17 cellular contexts compared by ENCODE assay signal in genomic region chr17:728911-729310, GRCh38. TPM values are rescaled to one million over a fixed set of nuclear protein-coding genes. Genes with fewer than 3 reads are reported as not detected.
DNase-seq lines count a peak whose midpoint lies in the region; ATAC-seq and TF ChIP-seq lines count a peak whose summit lies in the region.
"Had no signal": no experiment of that assay in that cellular context is flagged by ENCODE, and none has a peak within 500 bp of the region (broad histone marks: within the 10 kb centered on the region; RNA-seq: fewer than 3 reads in every experiment).

No MANE protein-coding gene starts in this region.

- H2AFZ ChIP-seq in hepatocyte (no peak overlapping the region), smooth muscle cell (ENCODE audit: low read depth) (no peak overlapping the region), GM23248 (no peak overlapping the region)

- peaks cover 23% of the 10 kb centered on the region for H3K36me3 Mint-ChIP-seq in Calu3 (ENCODE audit: insufficient read depth, unreplicated experiment)

- H3K79me2 ChIP-seq in hepatocyte: peaks cover 5% of the 10 kb centered on the region
- H3K79me2 ChIP-seq in smooth muscle cell (ENCODE audit: low read depth): peaks cover 5% of the 10 kb centered on the region
- H3K79me2 ChIP-seq in GM23248 (ENCODE audit: insufficient read depth): peaks cover 18% of the 10 kb centered on the region

- no peak overlapping the region for H3K4me3 Mint-ChIP-seq in Calu3 (ENCODE audit: low read depth, unreplicated experiment)

- H3K36me3 ChIP-seq in RWPE2 (ENCODE audit: low read depth) (peaks cover 4% of the 10 kb centered on the region), hepatocyte (replicated peaks; ENCODE audit: insufficient read depth, low read depth) (no peaks in the 10 kb centered on the region), smooth muscle cell (ENCODE audit: low read depth) (no peaks in the 10 kb centered on the region), GM23248 (ENCODE audit: low read depth) (no peaks in the 10 kb centered on the region)

- H3K4me2 ChIP-seq in hepatocyte (no peak overlapping the region), smooth muscle cell (no peak overlapping the region), GM23248 (ENCODE audit: unreplicated experiment) (no peak overlapping the region)

- CTCF ChIA-PET in Calu3 (lab: Charles Lee): no interaction called here

- H3K4me1 ChIP-seq in RWPE2 (ENCODE audit: insufficient read depth, poor library complexity, severe bottlenecking): peaks cover 23% of the 10 kb centered on the region
- H3K4me1 ChIP-seq in hepatocyte (ENCODE audit: insufficient read depth): peaks cover 17% of the 10 kb centered on the region
- peaks cover 10% of the 10 kb centered on the region for H3K4me1 ChIP-seq in smooth muscle cell (ENCODE audit: low read depth)
- H3K4me1 ChIP-seq in GM23248 (ENCODE audit: insufficient read depth): peaks cover 6% of the 10 kb centered on the region

- H3K4me3 ChIP-seq in RWPE2 (ENCODE audit: severe bottlenecking) (no peak overlapping the region), hepatocyte (no peak overlapping the region), smooth muscle cell (no peak overlapping the region), GM23248 (no peak overlapping the region)
- H3K4me3 ChIP-seq: BLaER1 treated with 17β-estradiol and CSF1 and Interleukin-3, amounts not matched to agents 10 nM and 100 nM had no signal

- TF ChIP-seq CTCF in RWPE2 (IDR thresholded peaks at IDR 0.05; ENCODE audit: poor library complexity, severe bottlenecking) (no peak), hepatocyte (IDR thresholded peaks at IDR 0.05; ENCODE audit: poor library complexity) (no peak), smooth muscle cell (IDR thresholded peaks at IDR 0.05; ENCODE audit: borderline replicate concordance, insufficient read depth, poor library complexity, severe bottlenecking) (no peak), Calu3 (IDR thresholded peaks at IDR 0.05; ENCODE audit: unreplicated experiment) (no peak)

- BruUV-seq in Calu3 (replicated peaks; lab: Mats Ljungman, UMichigan): no TSS peak

- peaks cover 14% of the 10 kb centered on the region for H3K4me1 Mint-ChIP-seq in Calu3 (ENCODE audit: low read depth, unreplicated experiment)

- no peak overlapping the region for H3K27ac Mint-ChIP-seq in Calu3 (ENCODE audit: unreplicated experiment)
- H3K27ac Mint-ChIP-seq: IgD-negative memory B cell had no signal

- H3K27me3 ChIP-seq in RWPE2 (ENCODE audit: insufficient read depth, poor library complexity, severe bottlenecking): no peaks in the 10 kb centered on the region
- H3K27me3 ChIP-seq in hepatocyte: no peaks in the 10 kb centered on the region
- no peaks in the 10 kb centered on the region for H3K27me3 ChIP-seq in smooth muscle cell (ENCODE audit: low read depth)
- H3K27me3 ChIP-seq in GM23248 (replicated peaks; ENCODE audit: insufficient read depth): no peaks in the 10 kb centered on the region
- H3K27me3 ChIP-seq: BLaER1 treated with 17β-estradiol and CSF1 and Interleukin-3, amounts not matched to agents 10 nM and 100 nM had no signal

- ATAC-seq in RWPE2 (ENCODE audit: low read depth): peak; percentile 78

- H3K27ac ChIP-seq in RWPE2 (ENCODE audit: poor library complexity, severe bottlenecking): peak overlapping the region; percentile 71
- no peak overlapping the region for H3K27ac ChIP-seq in hepatocyte
- peak overlapping the region; percentile 81 for H3K27ac ChIP-seq in smooth muscle cell (ENCODE audit: low read depth)
- H3K27ac ChIP-seq in GM23248: no peak overlapping the region
- H3K27ac ChIP-seq: 22Rv1; BLaER1 treated with 17β-estradiol and CSF1 and Interleukin-3, amounts not matched to agents 10 nM and 100 nM had no signal

- DNase-seq in DMS53 (lab: John Stamatoyannopoulos, UW): peak; percentile 16
- DNase-seq in DMS53 treated with DMSO at 0.1 percent for 48 hours (lab: John Stamatoyannopoulos, UW; ENCODE audit: unreplicated experiment): no peak
- DNase-seq in RWPE2 (ENCODE audit: low spot score): peak; percentile 93
- peak; percentile 27 for DNase-seq in hepatocyte (ENCODE audit: low spot score)
- DNase-seq in smooth muscle cell (lab: John Stamatoyannopoulos, UW; ENCODE audit: unreplicated experiment): no peak
- DNase-seq in GM23248: no peak
- no peak for DNase-seq in Calu3
- no peak for DNase-seq in DMS153 (lab: John Stamatoyannopoulos, UW)
- DNase-seq: DMS 273 treated with DMSO at 0.1 percent for 48 hours, HCEC 1CT, MV-4-11, NCI-H1417 treated with DMSO at 0.1 percent for 48 hours, NCI-H2029 treated with DMSO at 0.1 percent for 48 hours, NCI-H524 had no signal

- in situ Hi-C loops in GM23248 (cut with MboI): no loop called here

- intact Hi-C loops in Calu3 (cut with micrococcal nuclease; ENCODE audit: unreplicated experiment): no loop called here

- H3K9ac ChIP-seq in smooth muscle cell (ENCODE audit: low read depth) (peak overlapping the region; percentile 24), GM23248 (no peak overlapping the region)
- H3K9ac ChIP-seq: BLaER1 treated with 17β-estradiol and CSF1 and Interleukin-3, amounts not matched to agents 10 nM and 100 nM had no signal

- no peaks in the 10 kb centered on the region for H3K9me2 ChIP-seq in hepatocyte (replicated peaks; ENCODE audit: insufficient read depth)
- no peaks in the 10 kb centered on the region for H3K9me2 ChIP-seq in GM23248 (ENCODE audit: insufficient read depth)

- no peaks in the 10 kb centered on the region for H3K27me3 Mint-ChIP-seq in Calu3 (ENCODE audit: unreplicated experiment)
- H3K27me3 Mint-ChIP-seq: IgD-negative memory B cell had no signal

- H3K9me3 Mint-ChIP-seq in Calu3 (ENCODE audit: low read depth, unreplicated experiment): no peaks in the 10 kb centered on the region
- H3K9me3 Mint-ChIP-seq: IgD-negative memory B cell had no signal

- H3K9me3 ChIP-seq in RWPE2 (ENCODE audit: severe bottlenecking) (no peaks in the 10 kb centered on the region), hepatocyte (ENCODE audit: low read depth) (no peaks in the 10 kb centered on the region), smooth muscle cell (replicated peaks; ENCODE audit: low read depth) (no peaks in the 10 kb centered on the region), GM23248 (ENCODE audit: low read depth) (no peaks in the 10 kb centered on the region)
- H3K9me3 ChIP-seq: BLaER1 treated with 17β-estradiol and CSF1 and Interleukin-3, amounts not matched to agents 10 nM and 100 nM had no signal

- WGBS in hepatocyte (ENCODE audit: low lambda C conversion rate, missing lambda C conversion rate): 89% methylated on average over 5 of the region's 5 CpGs
- whole genome bisulfite sequencing in smooth muscle cell (ENCODE audit: low lambda C conversion rate): 85% methylated on average over 5 of the region's 5 CpGs
- WGBS in GM23248 (ENCODE audit: low coverage in 1 of 2, low lambda C conversion rate in 2 of 2, missing lambda C conversion rate in 2 of 2), 2 experiments: 91 to 93% methylated on average over 5 of the region's 5 CpGs

- H3F3A ChIP-seq in smooth muscle cell (ENCODE audit: low read depth) (peaks cover 5% of the 10 kb centered on the region), GM23248 (ENCODE audit: insufficient read depth) (peaks cover 4% of the 10 kb centered on the region; the same call in 1 of the 2 replicates)

- H4K20me1 ChIP-seq in hepatocyte (ENCODE audit: insufficient read depth, poor library complexity, severe bottlenecking) (no peaks in the 10 kb centered on the region), smooth muscle cell (ENCODE audit: low read depth) (peaks cover 3% of the 10 kb centered on the region), GM23248 (ENCODE audit: insufficient read depth) (no peaks in the 10 kb centered on the region)

RNA-seq across cellular contexts. Expression of gene TLCD3A, which starts 3.5 kb away (rescaled TPM):
- total RNA-seq in hepatocyte (15.7 and 17.8 TPM in 2 replicates), smooth muscle cell (20.1 and 23.0 TPM in 2 replicates), Calu3 (2022) (18.4 and 20.3 TPM in 2 replicates)
- polyA plus RNA-seq in hepatocyte (21.1 and 22.8 TPM in 2 replicates), smooth muscle cell (21.9 and 25.9 TPM in 2 replicates), GM23248 (2016; fragmentation: Nextera tagmentation; extraction: Ambion mirVana) (42.2 and 49.2 TPM in 2 replicates)
- 48.9 and 56.4 TPM in 2 replicates for total RNA-seq in GM23248 (2014; rRNA removed; shearing (Covaris generic))

RNA-seq across cellular contexts. Expression of gene VPS53, which starts 14.3 kb away (rescaled TPM):
- total RNA-seq in hepatocyte (16.3 and 28.1 TPM in 2 replicates), smooth muscle cell (18.6 and 24.4 TPM in 2 replicates), Calu3 (2022) (63.8 and 65.7 TPM in 2 replicates)
- polyA plus RNA-seq in hepatocyte (16.1 and 18.7 TPM in 2 replicates), smooth muscle cell (9.6 and 12.0 TPM in 2 replicates), GM23248 (2016; fragmentation: Nextera tagmentation; extraction: Ambion mirVana) (16.5 and 16.8 TPM in 2 replicates)
- total RNA-seq in GM23248 (2014; rRNA removed; shearing (Covaris generic)): 10.2 and 13.9 TPM in 2 replicates

RNA-seq across cellular contexts. Expression of gene GEMIN4, which starts 23.2 kb away (rescaled TPM):
- total RNA-seq in hepatocyte (11.6 and 12.0 TPM in 2 replicates), smooth muscle cell (9.0 and 18.8 TPM in 2 replicates), Calu3 (2022) (30.6 and 31.0 TPM in 2 replicates)
- polyA plus RNA-seq in hepatocyte (9.7 and 12.8 TPM in 2 replicates), smooth muscle cell (10.2 and 10.5 TPM in 2 replicates), GM23248 (2016; fragmentation: Nextera tagmentation; extraction: Ambion mirVana) (18.0 and 18.2 TPM in 2 replicates)
- total RNA-seq in GM23248 (2014; rRNA removed; shearing (Covaris generic)): 9.7 and 11.1 TPM in 2 replicates

RNA-seq across cellular contexts. Expression of gene GLOD4, which starts 53.2 kb away (rescaled TPM):
- total RNA-seq in hepatocyte: 70.8 and 120 TPM in 2 replicates
- 68.1 and 74.1 TPM in 2 replicates for polyA plus RNA-seq in hepatocyte
- total RNA-seq in smooth muscle cell: 53.5 and 66.3 TPM in 2 replicates
- 47.2 and 61.8 TPM in 2 replicates for polyA plus RNA-seq in smooth muscle cell
- total RNA-seq in GM23248 (2014; rRNA removed; shearing (Covaris generic)): 76.3 and 85.7 TPM in 2 replicates
- polyA plus RNA-seq in GM23248 (2016; fragmentation: Nextera tagmentation; extraction: Ambion mirVana): 63.5 and 67.7 TPM in 2 replicates
- total RNA-seq in Calu3 (2022): 56.9 and 65.7 TPM in 2 replicates

RNA-seq across cellular contexts. Expression of gene MRM3, which starts 53.2 kb away (rescaled TPM):
- total RNA-seq in hepatocyte: 14.6 and 17.0 TPM in 2 replicates
- polyA plus RNA-seq in hepatocyte: 13.3 and 15.3 TPM in 2 replicates
- total RNA-seq in smooth muscle cell: 6.4 and 8.7 TPM in 2 replicates
- 12.8 and 13.4 TPM in 2 replicates for polyA plus RNA-seq in smooth muscle cell
- total RNA-seq in GM23248 (2014; rRNA removed; shearing (Covaris generic)): 19.1 and 28.7 TPM in 2 replicates
- 19.3 and 21.7 TPM in 2 replicates for polyA plus RNA-seq in GM23248 (2016; fragmentation: Nextera tagmentation; extraction: Ambion mirVana)
- total RNA-seq in Calu3 (2022): 15.0 and 15.2 TPM in 2 replicates

Comparison
In these comparisons a context has a peak if more than half of its experiments do, and no peak if none do; other contexts are left out.
1. DNase-seq: peak in DMS53 (single experiment), RWPE2 (single experiment) and hepatocyte (single experiment); none in DMS53 treated with DMSO at 0.1 percent for 48 hours (single experiment), smooth muscle cell (single experiment), GM23248 (single experiment), Calu3 (single experiment) and DMS153 (single experiment).
2. H3K27ac ChIP-seq: peak in RWPE2 (single experiment) and smooth muscle cell (single experiment); none in hepatocyte (single experiment) and GM23248 (single experiment).